Comparison of ENCODE assay signal across 1 cellular context in genomic region chr5:157594237-157594636, GRCh38.
TF ChIP-seq lines count a peak whose summit lies in the region.

No MANE protein-coding gene starts in this region.

TF ChIP-seq in GM12878, 131 proteins besides CTCF, POLR2A, EP300 and RAD21:
- no peak for TF ChIP-seq SIX5 (IDR thresholded peaks at IDR 0.05; ENCODE audit: low read depth, low read length, severe bottlenecking)
- TF ChIP-seq TBL1XR1 (IDR thresholded peaks at IDR 0.05; ENCODE audit: low read depth, low read length): 0 out of 2 replicates have a peak, but pooled peaks have one; percentile 8
- peak; percentile 38; the same call in 1 of the 2 replicates for TF ChIP-seq IRF4 (IDR thresholded peaks at IDR 0.05; ENCODE audit: low read depth, low read length)
- TF ChIP-seq POLR2AphosphoS2 (IDR thresholded peaks at IDR 0.05; ENCODE audit: low read depth, low read length): no peak
- TF ChIP-seq CREB1 (IDR thresholded peaks at IDR 0.05; ENCODE audit: low read depth): no peak
- peak in 1 of 2 experiments; percentile 4; a peak in 1 of 4 replicates for TF ChIP-seq BHLHE40 (IDR thresholded peaks at IDR 0.05; ENCODE audit: borderline replicate concordance in 1 of 2, low read depth in 2 of 2, low read length in 1 of 2)
- peak; percentile 70; the same call in 1 of the 2 replicates for TF ChIP-seq EED (IDR thresholded peaks at IDR 0.05; ENCODE audit: low read depth)
- peak in 1 of 2 experiments; percentile 53; a peak in 1 of 4 replicates for TF ChIP-seq ETV6 (conservative IDR thresholded peaks at IDR 0.05 in 1 of 2, IDR thresholded peaks at IDR 0.05 in 1 of 2; ENCODE audit: borderline replicate concordance in 1 of 2, low read depth in 1 of 2)
- TF ChIP-seq JUNB (IDR thresholded peaks at IDR 0.05): peak; percentile 66
- TF ChIP-seq ZNF207 (IDR thresholded peaks at IDR 0.05; ENCODE audit: borderline replicate concordance): no peak
- TF ChIP-seq CREM (IDR thresholded peaks at IDR 0.05; ENCODE audit: low read depth): peak; percentile 42; the same call in 1 of the 2 replicates
- TF ChIP-seq RUNX3 (IDR thresholded peaks at IDR 0.05; ENCODE audit: low read length): peak; percentile 84
- TF ChIP-seq MYB (IDR thresholded peaks at IDR 0.05; ENCODE audit: borderline replicate concordance, low read depth, low read length): no peak
- TF ChIP-seq NFXL1 (IDR thresholded peaks at IDR 0.05; ENCODE audit: borderline replicate concordance): no peak
- TF ChIP-seq TCF12 (IDR thresholded peaks at IDR 0.05; ENCODE audit: low read depth, low read length): 0 out of 2 replicates have a peak, but pooled peaks have one; percentile 39
- TF ChIP-seq DPF2 (IDR thresholded peaks at IDR 0.05): 0 out of 2 replicates have a peak, but pooled peaks have one; percentile 29
- TF ChIP-seq FOXM1 (IDR thresholded peaks at IDR 0.05; ENCODE audit: low read depth, low read length): peak; percentile 16; the same call in 1 of the 2 replicates
- TF ChIP-seq ATF2 (IDR thresholded peaks at IDR 0.05; ENCODE audit: low read length): 0 out of 2 replicates have a peak, but pooled peaks have one; percentile 57
- TF ChIP-seq MTA2 (IDR thresholded peaks at IDR 0.05; ENCODE audit: low read depth): peak; percentile 79
- TF ChIP-seq ATF7 (IDR thresholded peaks at IDR 0.05; ENCODE audit: low read depth): peak; percentile 22; the same call in 1 of the 2 replicates
- TF ChIP-seq MEF2B (IDR thresholded peaks at IDR 0.05; ENCODE audit: partially characterized antibody, poor library complexity, severe bottlenecking): peak; percentile 55
- peak; percentile 59 for TF ChIP-seq IKZF1 (conservative IDR thresholded peaks at IDR 0.05)
- TF ChIP-seq IKZF2 (IDR thresholded peaks at IDR 0.05): peak; percentile 67 to 68; a peak in 3 of 4 replicates
- peak; percentile 73; the same call in 1 of the 2 replicates for TF ChIP-seq NFIC (IDR thresholded peaks at IDR 0.05; ENCODE audit: low read depth, low read length)
- 0 out of 2 replicates have a peak, but pooled peaks have one; percentile 23 for TF ChIP-seq CBX5 (IDR thresholded peaks at IDR 0.05; ENCODE audit: low read depth)
- 0 out of 2 replicates have a peak, but pooled peaks have one; percentile 25 for TF ChIP-seq PAX5 (IDR thresholded peaks at IDR 0.05; ENCODE audit: borderline replicate concordance, low read depth, low read length)
- TF ChIP-seq ZZZ3 (IDR thresholded peaks at IDR 0.05; ENCODE audit: control insufficient read depth, insufficient read length, low read depth): no peak
- TF ChIP-seq ZBED1 (IDR thresholded peaks at IDR 0.05; ENCODE audit: borderline replicate concordance): 0 out of 2 replicates have a peak, but pooled peaks have one; percentile 27
- TF ChIP-seq BCL11A (IDR thresholded peaks at IDR 0.05; ENCODE audit: low read depth, low read length): peak; percentile 82
- peak; percentile 64 for TF ChIP-seq SKIL (IDR thresholded peaks at IDR 0.05; ENCODE audit: low read depth, poor library complexity, severe bottlenecking)
- TF ChIP-seq NR2F1 (conservative IDR thresholded peaks at IDR 0.05): no peak; the same call in 1 of the 2 replicates
- TF ChIP-seq ZNF24 (IDR thresholded peaks at IDR 0.05): peak; percentile 87
TF ChIP-seq in GM12878: peak in this region for 24.
